Comparison of ENCODE assay signal across 1 cellular context in genomic region chr1:12140676-12141532, GRCh38.
TF ChIP-seq lines count a peak whose summit lies in the region.

No MANE protein-coding gene starts in this region.

TF ChIP-seq in IMR-90, 13 proteins besides CTCF, POLR2A, EP300 and RAD21:
- no peak for TF ChIP-seq CEBPB (IDR thresholded peaks at IDR 0.05; ENCODE audit: low read depth, low read length)
- no peak for TF ChIP-seq RCOR1 (IDR thresholded peaks at IDR 0.05; ENCODE audit: insufficient replicate concordance, low read length)
- no peak for TF ChIP-seq ELK1 (IDR thresholded peaks at IDR 0.05; ENCODE audit: borderline replicate concordance, low read depth, low read length)
- TF ChIP-seq CHD1 (IDR thresholded peaks at IDR 0.05; ENCODE audit: low read depth, low read length) = no peak
- TF ChIP-seq MAZ (IDR thresholded peaks at IDR 0.05; ENCODE audit: borderline replicate concordance, low read depth, low read length) = no peak
- no peak for TF ChIP-seq FOS (IDR thresholded peaks at IDR 0.05; ENCODE audit: low read depth, low read length)
TF ChIP-seq in IMR-90: peak in this region for 0.
